In the genomic region with DNA sequence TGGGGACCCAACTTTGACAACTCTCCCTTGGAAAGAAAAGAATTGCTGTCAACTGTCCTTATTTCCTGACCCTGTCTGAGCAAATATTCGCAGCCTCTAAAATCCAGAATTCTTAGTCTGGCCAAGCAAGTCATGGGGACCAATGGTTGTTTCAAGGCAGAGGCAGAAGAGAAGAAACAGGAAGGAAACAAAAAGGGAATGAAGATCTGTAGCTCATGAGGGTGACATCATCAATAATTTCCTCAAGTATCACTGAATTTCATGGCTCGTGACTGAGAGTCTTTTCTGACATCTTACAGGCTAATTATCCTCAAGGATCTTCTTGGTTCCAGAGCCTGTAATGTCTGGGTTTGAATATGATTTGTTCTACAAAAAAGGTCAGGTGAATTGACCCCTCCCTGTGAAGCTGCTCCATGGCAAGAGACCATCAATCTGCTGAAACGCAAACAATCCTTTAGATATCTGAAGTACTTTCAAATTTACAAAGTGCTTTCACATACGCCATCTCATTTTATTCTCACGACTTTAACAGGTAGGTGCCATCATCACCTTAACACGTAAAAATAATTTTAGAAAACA, we compare ENCODE assay signal across 10 cellular contexts. TPM values are rescaled to one million over a fixed set of nuclear protein-coding genes. Genes with fewer than 3 reads are reported as not detected.
A peak's percentile ranks its signal among the peaks of the same experiment; 100 is the strongest.
DNase-seq lines count a peak whose midpoint lies in the region; ATAC-seq and TF ChIP-seq lines count a peak whose summit lies in the region.
"Had no signal": no experiment of that assay in that cellular context is flagged by ENCODE, and none has a peak within 500 bp of the region (broad histone marks: within the 10 kb centered on the region; RNA-seq: fewer than 3 reads in every experiment).

No MANE protein-coding gene starts in this region.

- peaks cover 76% of the 10 kb centered on the region for H3K36me3 ChIP-seq in DND-41 (ENCODE audit: insufficient read depth, low read length)
- no peaks in the 10 kb centered on the region for H3K36me3 ChIP-seq in muscle layer of duodenum (ENCODE audit: control insufficient read depth in 1 of 2, insufficient read depth in 2 of 2, low read length in 2 of 2)

- peaks cover 25% of the 10 kb centered on the region for H3K4me1 Mint-ChIP-seq in endothelial cell (ENCODE audit: unreplicated experiment)

- H3K9me3 Mint-ChIP-seq in activated naive CD4-positive, alpha-beta T cell treated with anti-CD3 and anti-CD28 coated beads, Interleukin-2, amount 50 U/mL, for 72 hours = no peaks in the 10 kb centered on the region
- H3K9me3 Mint-ChIP-seq in endothelial cell (ENCODE audit: unreplicated experiment) = no peaks in the 10 kb centered on the region

- H3K4me3 Mint-ChIP-seq in endothelial cell (ENCODE audit: unreplicated experiment) = no peak overlapping the region

- H3K4me1 ChIP-seq in DND-41 (ENCODE audit: insufficient read depth, low read length) (peaks cover 63% of the 10 kb centered on the region), muscle layer of duodenum (ENCODE audit: control insufficient read depth in 1 of 2, insufficient read depth in 2 of 2, low read length in 2 of 2) (peaks cover 8 to 18% of the 10 kb centered on the region in 2 donors)

- in situ Hi-C loops in KBM-7 (cut with MboI; ENCODE audit: low pct_unique_long_range_greater_than_20kb, low sequenced_read_pairs) = no loop called here
- in situ Hi-C loops in GM13977 (cut with MboI; ENCODE audit: low pct_unique_long_range_greater_than_20kb, low sequenced_read_pairs, unreplicated experiment) = loop anchor here (5.0 to 25.0 kb wide), 3 partner anchors 138 to 232 kb away; no protein-coding TSS in a partner anchor

- peak overlapping the region; percentile 68 for H3K4me2 ChIP-seq in DND-41 (ENCODE audit: insufficient read depth, low read length)

- no peaks in the 10 kb centered on the region for H3K9me3 ChIP-seq in DND-41 (ENCODE audit: insufficient read depth, low read length, severe bottlenecking)
- no peaks in the 10 kb centered on the region for H3K9me3 ChIP-seq in muscle layer of duodenum (ENCODE audit: control insufficient read depth in 1 of 2, low read length in 2 of 2)
- H3K9me3 ChIP-seq: testis had no signal

- peak overlapping the region; percentile 92 to 98 for H3K27ac Mint-ChIP-seq in activated naive CD4-positive, alpha-beta T cell treated with anti-CD3 and anti-CD28 coated beads, Interleukin-2, amount 50 U/mL, for 72 hours
- H3K27ac Mint-ChIP-seq in endothelial cell (ENCODE audit: unreplicated experiment) = no peak overlapping the region

- DNase-seq in DND-41 = no peak
- peak; percentile 56 for DNase-seq in KBM-7
- no peak for DNase-seq in activated naive CD4-positive, alpha-beta T cell treated with anti-CD3 and anti-CD28 coated beads, Interleukin-2, amount 50 U/mL, for 72 hours (ENCODE audit: low spot score in 2 of 2)
- DNase-seq in GM13977 (ENCODE audit: low spot score) = no peak
- DNase-seq in activated gamma-delta T cell treated with Interleukin-2 at 50 U/mL for 16 hours = no peak
- no peak for DNase-seq in endothelial cell (ENCODE audit: low spot score)
- DNase-seq: testis had no signal

- no peak for ATAC-seq in DND-41 (ENCODE audit: insufficient read depth, low read depth)
- ATAC-seq in activated naive CD4-positive, alpha-beta T cell treated with anti-CD3 and anti-CD28 coated beads, Interleukin-2, amount 50 U/mL, for 72 hours = no peak
- ATAC-seq in GM21367 (IDR thresholded peaks at IDR 0.05; ENCODE audit: unreplicated experiment) = no peak
- ATAC-seq: activated CD4-positive, CD25-positive, alpha-beta regulatory T cell treated with anti-CD3 and anti-CD28 coated beads, Interleukin-2, amount 50 U/mL, for 24 hours had no signal

- peaks cover 12% of the 10 kb centered on the region for H3K27me3 Mint-ChIP-seq in endothelial cell (ENCODE audit: unreplicated experiment)

- H3K79me2 ChIP-seq in DND-41 (ENCODE audit: insufficient read depth, low read length) = peaks cover 100% of the 10 kb centered on the region

- H3K27me3 ChIP-seq in DND-41 (ENCODE audit: insufficient read depth, low read length, poor library complexity) (no peaks in the 10 kb centered on the region), muscle layer of duodenum (ENCODE audit: low read depth, low read length) (no peaks in the 10 kb centered on the region)
- H3K27me3 ChIP-seq: testis had no signal

- H3K9ac ChIP-seq in DND-41 (ENCODE audit: low read depth, low read length) = peak overlapping the region; percentile 73

- H2AFZ ChIP-seq in DND-41 (ENCODE audit: low read depth, low read length) = no peak overlapping the region

- peak overlapping the region; percentile 40 to 71 for H3K4me3 ChIP-seq in DND-41 (ENCODE audit: low read depth in 1 of 2, low read length in 2 of 2)
- H3K4me3 ChIP-seq in muscle layer of duodenum (ENCODE audit: low read depth in 1 of 2, low read length in 2 of 2) = peak overlapping the region in 1 of 2 donors; percentile 14
- H3K4me3 ChIP-seq: testis had no signal

- H3K36me3 Mint-ChIP-seq in activated naive CD4-positive, alpha-beta T cell treated with anti-CD3 and anti-CD28 coated beads, Interleukin-2, amount 50 U/mL, for 72 hours = peaks cover 51 to 63% of the 10 kb centered on the region in 2 donors
- H3K36me3 Mint-ChIP-seq in endothelial cell (ENCODE audit: low read depth, unreplicated experiment) = peaks cover 15% of the 10 kb centered on the region

- H4K20me1 ChIP-seq in DND-41 (ENCODE audit: insufficient read depth, low read length) = peaks cover 34% of the 10 kb centered on the region; the same call in 1 of the 2 replicates

- TF ChIP-seq CTCF in DND-41 (IDR thresholded peaks at IDR 0.05; ENCODE audit: borderline replicate concordance, extremely low read depth, low read length, poor library complexity, severe bottlenecking) (no peak), GM13977 (IDR thresholded peaks at IDR 0.05; ENCODE audit: extremely low read depth, insufficient read depth, missing control alignments) (no peak), endothelial cell (IDR thresholded peaks at IDR 0.05; ENCODE audit: unreplicated experiment) (no peak)

- H3K27ac ChIP-seq in DND-41 (ENCODE audit: low read length) (peak overlapping the region; percentile 94), muscle layer of duodenum (ENCODE audit: low read length) (peak overlapping the region; percentile 42)
- H3K27ac ChIP-seq: testis had no signal

RNA-seq across cellular contexts. Expression of a gene that starts 5.8 kb away (rescaled TPM):
- 100 to 1,000 TPM in 1 of 2 donors, 10 to 100 TPM in 1; 91.6 to 153 TPM for total RNA-seq in activated naive CD4-positive, alpha-beta T cell treated with anti-CD3 and anti-CD28 coated beads, Interleukin-2, amount 50 U/mL, for 72 hours
- total RNA-seq in endothelial cell (ENCODE audit: unreplicated experiment) = 32.6 TPM
